Comparison of ENCODE assay signal across 15 cellular contexts in genomic region chr10:89431977-89432376, GRCh38. TPM values are rescaled to one million over a fixed set of nuclear protein-coding genes. Genes with fewer than 3 reads are reported as not detected.
DNase-seq lines count a peak whose midpoint lies in the region; ATAC-seq, FAIRE-seq and TF ChIP-seq lines count a peak whose summit lies in the region.
"Had no signal": no experiment of that assay in that cellular context is flagged by ENCODE, and none has a peak within 500 bp of the region (broad histone marks: within the 10 kb centered on the region; RNA-seq: fewer than 3 reads in every experiment).

No MANE protein-coding gene starts in this region.

- no peak for ATAC-seq in foreskin keratinocyte
- ATAC-seq in pancreas = peak; percentile 43 to 78 (median 64)
- no peak for ATAC-seq in GM19035 (IDR thresholded peaks at IDR 0.05; ENCODE audit: unreplicated experiment)
- ATAC-seq: effector memory CD8-positive, alpha-beta T cell had no signal

- TF ChIP-seq CTCF in RWPE1 (conservative IDR thresholded peaks at IDR 0.05; ENCODE audit: low read depth) (no peak), foreskin keratinocyte (conservative IDR thresholded peaks at IDR 0.05) (no peak), pancreas (IDR thresholded peaks at IDR 0.05) (no peak)

- peak; percentile 93 for FAIRE-seq in H54 (lab: Jason Lieb, UNC)
- no peak for FAIRE-seq in pancreas (lab: Jason Lieb, UNC)
- FAIRE-seq: GM18507 had no signal

- DNase-seq in H54 (ENCODE audit: insufficient read length, low spot score) (peak; percentile 17), RWPE1 (ENCODE audit: low spot score) (peak; percentile 67), foreskin keratinocyte (peak; percentile 67 to 82), pancreas (no peak), NCI-H1105 treated with DMSO at 0.1 percent for 48 hours (lab: John Stamatoyannopoulos, UW) (no peak), NCI-H2081 (lab: John Stamatoyannopoulos, UW) (no peak)
- DNase-seq: activated CD4-positive, alpha-beta memory T cell treated with anti-CD3 and anti-CD28 coated beads for 36 hours; activated naive CD4-positive, alpha-beta T cell treated with anti-CD3 and anti-CD28 coated beads, Interleukin-2, amount 50 U/mL, for 16 hours; effector memory CD8-positive, alpha-beta T cell; NCI-H526 treated with DMSO at 0.1 percent for 48 hours had no signal

- H3K27me3 ChIP-seq in foreskin keratinocyte (no peaks in the 10 kb centered on the region), pancreas (no peaks in the 10 kb centered on the region)

- no peaks in the 10 kb centered on the region for H3K9me3 ChIP-seq in pancreas
- H3K9me3 ChIP-seq: neutrophil had no signal

- TF ChIP-seq POLR2A in H54 (IDR thresholded peaks at IDR 0.05; ENCODE audit: low read depth, low read length) = no peak

- H3K27ac ChIP-seq in RWPE1 = no peak overlapping the region
- H3K27ac ChIP-seq in foreskin keratinocyte = peak overlapping the region; percentile 8
- no peak overlapping the region for H3K27ac ChIP-seq in pancreas
- H3K27ac ChIP-seq: neutrophil had no signal

- WGBS in pancreas, 2 donors = 36% methylated on average over 3 of the region's 3 CpGs

- no peaks in the 10 kb centered on the region for H3K36me3 ChIP-seq in pancreas
- H3K36me3 ChIP-seq: neutrophil had no signal

- H3K4me1 ChIP-seq in foreskin keratinocyte = peaks cover 20% of the 10 kb centered on the region
- peaks cover 0 to 8% (median 6%) of the 10 kb centered on the region in 3 donors for H3K4me1 ChIP-seq in pancreas

- CTCF ChIA-PET in RWPE1 (lab: Yijun Ruan, JAX) = interaction anchor here (0.8 to 1.1 kb wide), 2 partner anchors 145 to 1929 kb away, joined by 3 read pairs; no protein-coding TSS in a partner anchor

- H3K4me3 ChIP-seq in pancreas = no peak overlapping the region

- intact Hi-C loops in pancreas (cut with DNase I) = no loop called here

- POLR2A ChIA-PET in RWPE1 (lab: Yijun Ruan, JAX; ENCODE audit: low non-redundant PET) = no interaction called here

RNA-seq across cellular contexts. Expression of gene IFIT5, which starts 17.6 kb away (rescaled TPM):
- total RNA-seq in foreskin keratinocyte (30.5 and 32.5 TPM in 2 replicates), pancreas (1 to 10 TPM; 3.7 to 8.1 (median 4.2) TPM)
- polyA plus RNA-seq in foreskin keratinocyte (11.3 and 12.4 TPM in 2 replicates), pancreas (1 to 10 TPM; 2.9 to 6.1 TPM)

RNA-seq across cellular contexts. Expression of gene IFIT1, which starts 39.6 kb away (rescaled TPM):
- total RNA-seq in foreskin keratinocyte = 70.6 and 111 TPM in 2 replicates
- 49.0 and 65.0 TPM in 2 replicates for polyA plus RNA-seq in foreskin keratinocyte
- total RNA-seq in pancreas = 1 to 10 TPM; 2.4 to 9.3 (median 3.8) TPM
- 10 to 100 TPM in 1 of 2 donors, 1 to 10 TPM in 1; 4.0 to 11.4 TPM for polyA plus RNA-seq in pancreas

RNA-seq across cellular contexts. Expression of gene IFIT1B, which starts 54.1 kb away (rescaled TPM):
- total RNA-seq in foreskin keratinocyte = not detected in 2 replicates
- polyA plus RNA-seq in foreskin keratinocyte = not detected in 2 replicates
- total RNA-seq in pancreas = not detected
- under 1 TPM in 1 of 2 donors, not detected in 1; 0.05 TPM for polyA plus RNA-seq in pancreas
- total RNA-seq: activated CD4-positive, alpha-beta memory T cell treated with anti-CD3 and anti-CD28 coated beads for 36 hours; subcutaneous adipose tissue had no signal
- polyA plus RNA-seq: IgD-negative memory B cell had no signal

Comparison
In these comparisons a context has a peak if more than half of its experiments do, and no peak if none do; other contexts are left out.
1. DNase-seq: peak in H54 (single experiment), RWPE1 (single experiment) and foreskin keratinocyte (2 of 2); none in pancreas (0 of 6), NCI-H1105 treated with DMSO at 0.1 percent for 48 hours (single experiment) and NCI-H2081 (0 of 2).
2. ATAC-seq: peak in pancreas (4 of 4); none in foreskin keratinocyte (single experiment) and GM19035 (single experiment).